Comparison of ENCODE assay signal across 1 cellular context in the genomic region with DNA sequence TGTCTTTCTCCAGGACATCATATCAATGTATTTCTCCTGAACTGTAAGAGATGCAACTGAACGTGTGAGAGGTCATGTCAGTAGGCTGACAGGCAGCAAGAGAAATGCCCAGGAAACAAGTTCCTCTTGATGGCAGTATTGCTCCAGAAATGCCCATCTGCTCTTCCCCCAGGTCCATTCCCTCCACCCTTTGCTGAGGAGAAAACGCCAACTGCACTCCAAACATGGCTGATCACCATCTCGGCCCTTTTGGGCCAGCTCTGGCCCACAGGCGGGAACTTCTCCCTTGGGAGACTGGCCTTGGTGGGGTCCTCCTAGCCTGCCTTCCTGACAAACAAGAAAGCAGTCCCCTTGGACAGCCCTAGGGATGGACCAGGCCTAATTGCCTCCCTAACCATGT.
A peak's percentile ranks its signal among the peaks of the same experiment; 100 is the strongest.
TF ChIP-seq lines count a peak whose summit lies in the region.

No MANE protein-coding gene starts in this region.

TF ChIP-seq in HEK293, 187 proteins besides CTCF, POLR2A, EP300 and RAD21 (continued from another document):
- TF ChIP-seq, protein P1, sequence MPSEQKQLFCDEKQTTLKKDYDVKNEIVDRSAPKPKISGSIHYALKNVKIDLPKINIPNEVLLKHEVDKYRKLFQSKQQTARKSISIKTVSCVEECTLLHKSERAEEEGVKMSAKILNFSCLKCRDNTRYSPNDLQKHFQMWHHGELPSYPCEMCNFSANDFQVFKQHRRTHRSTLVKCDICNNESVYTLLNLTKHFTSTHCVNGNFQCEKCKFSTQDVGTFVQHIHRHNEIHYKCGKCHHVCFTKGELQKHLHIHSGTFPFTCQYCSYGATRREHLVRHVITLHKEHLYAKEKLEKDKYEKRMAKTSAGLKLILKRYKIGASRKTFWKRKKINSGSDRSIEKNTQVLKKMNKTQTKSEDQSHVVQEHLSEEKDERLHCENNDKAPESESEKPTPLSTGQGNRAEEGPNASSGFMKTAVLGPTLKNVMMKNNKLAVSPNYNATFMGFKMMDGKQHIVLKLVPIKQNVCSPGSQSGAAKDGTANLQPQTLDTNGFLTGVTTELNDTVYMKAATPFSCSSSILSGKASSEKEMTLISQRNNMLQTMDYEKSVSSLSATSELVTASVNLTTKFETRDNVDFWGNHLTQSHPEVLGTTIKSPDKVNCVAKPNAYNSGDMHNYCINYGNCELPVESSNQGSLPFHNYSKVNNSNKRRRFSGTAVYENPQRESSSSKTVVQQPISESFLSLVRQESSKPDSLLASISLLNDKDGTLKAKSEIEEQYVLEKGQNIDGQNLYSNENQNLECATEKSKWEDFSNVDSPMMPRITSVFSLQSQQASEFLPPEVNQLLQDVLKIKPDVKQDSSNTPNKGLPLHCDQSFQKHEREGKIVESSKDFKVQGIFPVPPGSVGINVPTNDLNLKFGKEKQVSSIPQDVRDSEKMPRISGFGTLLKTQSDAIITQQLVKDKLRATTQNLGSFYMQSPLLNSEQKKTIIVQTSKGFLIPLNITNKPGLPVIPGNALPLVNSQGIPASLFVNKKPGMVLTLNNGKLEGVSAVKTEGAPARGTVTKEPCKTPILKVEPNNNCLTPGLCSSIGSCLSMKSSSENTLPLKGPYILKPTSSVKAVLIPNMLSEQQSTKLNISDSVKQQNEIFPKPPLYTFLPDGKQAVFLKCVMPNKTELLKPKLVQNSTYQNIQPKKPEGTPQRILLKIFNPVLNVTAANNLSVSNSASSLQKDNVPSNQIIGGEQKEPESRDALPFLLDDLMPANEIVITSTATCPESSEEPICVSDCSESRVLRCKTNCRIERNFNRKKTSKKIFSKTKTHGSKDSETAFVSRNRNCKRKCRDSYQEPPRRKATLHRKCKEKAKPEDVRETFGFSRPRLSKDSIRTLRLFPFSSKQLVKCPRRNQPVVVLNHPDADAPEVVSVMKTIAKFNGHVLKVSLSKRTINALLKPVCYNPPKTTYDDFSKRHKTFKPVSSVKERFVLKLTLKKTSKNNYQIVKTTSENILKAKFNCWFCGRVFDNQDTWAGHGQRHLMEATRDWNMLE (tag by site-specific recombination; conservative IDR thresholded peaks at IDR 0.05; ENCODE audit: low read depth): no peak
- TF ChIP-seq ZNF341 (tag by site-specific recombination; IDR thresholded peaks at IDR 0.05; ENCODE audit: low read depth): peak; percentile 70
- TF ChIP-seq ZNF626 (tag by site-specific recombination; IDR thresholded peaks at IDR 0.05): no peak
- TF ChIP-seq, protein P2, sequence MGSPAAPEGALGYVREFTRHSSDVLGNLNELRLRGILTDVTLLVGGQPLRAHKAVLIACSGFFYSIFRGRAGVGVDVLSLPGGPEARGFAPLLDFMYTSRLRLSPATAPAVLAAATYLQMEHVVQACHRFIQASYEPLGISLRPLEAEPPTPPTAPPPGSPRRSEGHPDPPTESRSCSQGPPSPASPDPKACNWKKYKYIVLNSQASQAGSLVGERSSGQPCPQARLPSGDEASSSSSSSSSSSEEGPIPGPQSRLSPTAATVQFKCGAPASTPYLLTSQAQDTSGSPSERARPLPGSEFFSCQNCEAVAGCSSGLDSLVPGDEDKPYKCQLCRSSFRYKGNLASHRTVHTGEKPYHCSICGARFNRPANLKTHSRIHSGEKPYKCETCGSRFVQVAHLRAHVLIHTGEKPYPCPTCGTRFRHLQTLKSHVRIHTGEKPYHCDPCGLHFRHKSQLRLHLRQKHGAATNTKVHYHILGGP (tag by site-specific recombination; IDR thresholded peaks at IDR 0.05): no peak
- TF ChIP-seq TRIM28 (IDR thresholded peaks at IDR 0.05; ENCODE audit: borderline replicate concordance, low read length): no peak
- no peak for TF ChIP-seq FEZF1 (tag by site-specific recombination; IDR thresholded peaks at IDR 0.05)
- TF ChIP-seq KLF8 (tag by site-specific recombination; IDR thresholded peaks at IDR 0.05): no peak
- TF ChIP-seq KLF7 (tag by site-specific recombination; IDR thresholded peaks at IDR 0.05; ENCODE audit: borderline replicate concordance): no peak
- TF ChIP-seq, protein P3, sequence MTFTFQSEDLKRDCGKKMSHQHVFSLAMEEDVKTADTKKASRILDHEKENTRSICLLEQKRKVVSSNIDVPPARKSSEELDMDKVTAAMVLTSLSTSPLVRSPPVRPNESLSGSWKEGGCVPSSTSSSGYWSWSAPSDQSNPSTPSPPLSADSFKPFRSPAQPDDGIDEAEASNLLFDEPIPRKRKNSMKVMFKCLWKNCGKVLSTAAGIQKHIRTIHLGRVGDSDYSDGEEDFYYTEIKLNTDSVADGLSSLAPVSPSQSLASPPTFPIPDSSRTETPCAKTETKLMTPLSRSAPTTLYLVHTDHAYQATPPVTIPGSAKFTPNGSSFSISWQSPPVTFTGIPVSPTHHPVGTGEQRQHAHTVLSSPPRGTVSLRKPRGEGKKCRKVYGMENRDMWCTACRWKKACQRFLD (tag by site-specific recombination; IDR thresholded peaks at IDR 0.05): no peak
- TF ChIP-seq ZNF76 (tag by site-specific recombination; IDR thresholded peaks at IDR 0.05; ENCODE audit: borderline replicate concordance, low read depth): 0 out of 2 replicates have a peak, but pooled peaks have one; percentile 30
- TF ChIP-seq REPIN1 (tag by site-specific recombination; IDR thresholded peaks at IDR 0.05; ENCODE audit: low read depth): no peak
- TF ChIP-seq, protein P4, sequence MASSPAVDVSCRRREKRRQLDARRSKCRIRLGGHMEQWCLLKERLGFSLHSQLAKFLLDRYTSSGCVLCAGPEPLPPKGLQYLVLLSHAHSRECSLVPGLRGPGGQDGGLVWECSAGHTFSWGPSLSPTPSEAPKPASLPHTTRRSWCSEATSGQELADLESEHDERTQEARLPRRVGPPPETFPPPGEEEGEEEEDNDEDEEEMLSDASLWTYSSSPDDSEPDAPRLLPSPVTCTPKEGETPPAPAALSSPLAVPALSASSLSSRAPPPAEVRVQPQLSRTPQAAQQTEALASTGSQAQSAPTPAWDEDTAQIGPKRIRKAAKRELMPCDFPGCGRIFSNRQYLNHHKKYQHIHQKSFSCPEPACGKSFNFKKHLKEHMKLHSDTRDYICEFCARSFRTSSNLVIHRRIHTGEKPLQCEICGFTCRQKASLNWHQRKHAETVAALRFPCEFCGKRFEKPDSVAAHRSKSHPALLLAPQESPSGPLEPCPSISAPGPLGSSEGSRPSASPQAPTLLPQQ (tag by site-specific recombination; IDR thresholded peaks at IDR 0.05): peak; percentile 43; the same call in 1 of the 2 replicates
- TF ChIP-seq, protein P5, sequence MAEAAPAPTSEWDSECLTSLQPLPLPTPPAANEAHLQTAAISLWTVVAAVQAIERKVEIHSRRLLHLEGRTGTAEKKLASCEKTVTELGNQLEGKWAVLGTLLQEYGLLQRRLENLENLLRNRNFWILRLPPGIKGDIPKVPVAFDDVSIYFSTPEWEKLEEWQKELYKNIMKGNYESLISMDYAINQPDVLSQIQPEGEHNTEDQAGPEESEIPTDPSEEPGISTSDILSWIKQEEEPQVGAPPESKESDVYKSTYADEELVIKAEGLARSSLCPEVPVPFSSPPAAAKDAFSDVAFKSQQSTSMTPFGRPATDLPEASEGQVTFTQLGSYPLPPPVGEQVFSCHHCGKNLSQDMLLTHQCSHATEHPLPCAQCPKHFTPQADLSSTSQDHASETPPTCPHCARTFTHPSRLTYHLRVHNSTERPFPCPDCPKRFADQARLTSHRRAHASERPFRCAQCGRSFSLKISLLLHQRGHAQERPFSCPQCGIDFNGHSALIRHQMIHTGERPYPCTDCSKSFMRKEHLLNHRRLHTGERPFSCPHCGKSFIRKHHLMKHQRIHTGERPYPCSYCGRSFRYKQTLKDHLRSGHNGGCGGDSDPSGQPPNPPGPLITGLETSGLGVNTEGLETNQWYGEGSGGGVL (tag by site-specific recombination; IDR thresholded peaks at IDR 0.05): no peak
- no peak for TF ChIP-seq ZNF660 (tag by site-specific recombination; IDR thresholded peaks at IDR 0.05)
- TF ChIP-seq, protein P6, sequence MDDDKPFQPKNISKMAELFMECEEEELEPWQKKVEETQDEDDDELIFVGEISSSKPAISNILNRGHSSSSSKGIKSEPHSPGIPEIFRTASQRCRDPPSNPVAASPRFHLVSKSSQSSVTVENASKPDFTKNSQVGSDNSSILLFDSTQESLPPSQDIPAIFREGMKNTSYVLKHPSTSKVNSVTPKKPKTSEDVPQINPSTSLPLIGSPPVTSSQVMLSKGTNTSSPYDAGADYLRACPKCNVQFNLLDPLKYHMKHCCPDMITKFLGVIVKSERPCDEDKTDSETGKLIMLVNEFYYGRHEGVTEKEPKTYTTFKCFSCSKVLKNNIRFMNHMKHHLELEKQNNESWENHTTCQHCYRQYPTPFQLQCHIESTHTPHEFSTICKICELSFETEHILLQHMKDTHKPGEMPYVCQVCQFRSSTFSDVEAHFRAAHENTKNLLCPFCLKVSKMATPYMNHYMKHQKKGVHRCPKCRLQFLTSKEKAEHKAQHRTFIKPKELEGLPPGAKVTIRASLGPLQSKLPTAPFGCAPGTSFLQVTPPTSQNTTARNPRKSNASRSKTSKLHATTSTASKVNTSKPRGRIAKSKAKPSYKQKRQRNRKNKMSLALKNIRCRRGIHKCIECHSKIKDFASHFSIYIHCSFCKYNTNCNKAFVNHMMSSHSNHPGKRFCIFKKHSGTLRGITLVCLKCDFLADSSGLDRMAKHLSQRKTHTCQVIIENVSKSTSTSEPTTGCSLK (tag by site-specific recombination; IDR thresholded peaks at IDR 0.05): no peak
- TF ChIP-seq ZSCAN23 (tag by site-specific recombination; IDR thresholded peaks at IDR 0.05): no peak
- no peak for TF ChIP-seq ZNF184 (tag by site-specific recombination; IDR thresholded peaks at IDR 0.05)
- no peak for TF ChIP-seq ZNF211 (tag by site-specific recombination; IDR thresholded peaks at IDR 0.05; ENCODE audit: low read depth)
- TF ChIP-seq KLF10 (tag by site-specific recombination; IDR thresholded peaks at IDR 0.05): no peak
- TF ChIP-seq ZNF654 (tag by site-specific recombination; IDR thresholded peaks at IDR 0.05; ENCODE audit: low read depth): peak; percentile 100
- TF ChIP-seq, protein P7, sequence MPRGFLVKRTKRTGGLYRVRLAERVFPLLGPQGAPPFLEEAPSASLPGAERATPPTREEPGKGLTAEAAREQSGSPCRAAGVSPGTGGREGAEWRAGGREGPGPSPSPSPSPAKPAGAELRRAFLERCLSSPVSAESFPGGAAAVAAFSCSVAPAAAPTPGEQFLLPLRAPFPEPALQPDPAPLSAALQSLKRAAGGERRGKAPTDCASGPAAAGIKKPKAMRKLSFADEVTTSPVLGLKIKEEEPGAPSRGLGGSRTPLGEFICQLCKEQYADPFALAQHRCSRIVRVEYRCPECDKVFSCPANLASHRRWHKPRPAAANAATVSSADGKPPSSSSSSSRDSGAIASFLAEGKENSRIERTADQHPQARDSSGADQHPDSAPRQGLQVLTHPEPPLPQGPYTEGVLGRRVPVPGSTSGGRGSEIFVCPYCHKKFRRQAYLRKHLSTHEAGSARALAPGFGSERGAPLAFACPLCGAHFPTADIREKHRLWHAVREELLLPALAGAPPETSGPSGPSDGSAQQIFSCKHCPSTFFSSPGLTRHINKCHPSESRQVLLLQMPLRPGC (tag by site-specific recombination; IDR thresholded peaks at IDR 0.05): 0 out of 2 replicates have a peak, but pooled peaks have one; percentile 33
- peak; percentile 59; the same call in 1 of the 2 replicates for TF ChIP-seq YY1 (tag by site-specific recombination; IDR thresholded peaks at IDR 0.05)
- TF ChIP-seq, protein P8, sequence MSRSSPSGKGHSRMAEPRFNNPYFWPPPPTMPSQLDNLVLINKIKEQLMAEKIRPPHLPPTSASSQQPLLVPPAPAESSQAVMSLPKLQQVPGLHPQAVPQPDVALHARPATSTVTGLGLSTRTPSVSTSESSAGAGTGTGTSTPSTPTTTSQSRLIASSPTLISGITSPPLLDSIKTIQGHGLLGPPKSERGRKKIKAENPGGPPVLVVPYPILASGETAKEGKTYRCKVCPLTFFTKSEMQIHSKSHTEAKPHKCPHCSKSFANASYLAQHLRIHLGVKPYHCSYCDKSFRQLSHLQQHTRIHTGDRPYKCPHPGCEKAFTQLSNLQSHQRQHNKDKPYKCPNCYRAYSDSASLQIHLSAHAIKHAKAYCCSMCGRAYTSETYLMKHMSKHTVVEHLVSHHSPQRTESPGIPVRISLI (tag by site-specific recombination; IDR thresholded peaks at IDR 0.05): no peak
- no peak for TF ChIP-seq ZNF24 (tag by site-specific recombination; IDR thresholded peaks at IDR 0.05)
- TF ChIP-seq RBAK (tag by site-specific recombination; IDR thresholded peaks at IDR 0.05): no peak
- TF ChIP-seq MYNN (tag by site-specific recombination; IDR thresholded peaks at IDR 0.05; ENCODE audit: borderline replicate concordance): no peak
- peak; percentile 34; the same call in 1 of the 2 replicates for TF ChIP-seq ZBTB17 (tag by site-specific recombination; IDR thresholded peaks at IDR 0.05)
- TF ChIP-seq ZNF777 (tag by site-specific recombination; IDR thresholded peaks at IDR 0.05; ENCODE audit: borderline replicate concordance): no peak
- TF ChIP-seq MEIS1 (CRISPR knock-in tag; IDR thresholded peaks at IDR 0.05; ENCODE audit: borderline replicate concordance): no peak
- TF ChIP-seq ZNF701 (tag by site-specific recombination; IDR thresholded peaks at IDR 0.05): no peak
- TF ChIP-seq, protein P9, sequence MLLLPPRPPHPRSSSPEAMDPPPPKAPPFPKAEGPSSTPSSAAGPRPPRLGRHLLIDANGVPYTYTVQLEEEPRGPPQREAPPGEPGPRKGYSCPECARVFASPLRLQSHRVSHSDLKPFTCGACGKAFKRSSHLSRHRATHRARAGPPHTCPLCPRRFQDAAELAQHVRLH (tag by site-specific recombination; IDR thresholded peaks at IDR 0.05): 0 out of 2 replicates have a peak, but pooled peaks have one; percentile 31
- TF ChIP-seq ZNF132 (tag by site-specific recombination; IDR thresholded peaks at IDR 0.05; ENCODE audit: borderline replicate concordance): no peak
- no peak for TF ChIP-seq ZNF302 (tag by site-specific recombination; IDR thresholded peaks at IDR 0.05; ENCODE audit: low read depth)
- TF ChIP-seq YY2 (tag by site-specific recombination; IDR thresholded peaks at IDR 0.05): peak; percentile 40; the same call in 1 of the 2 replicates
- TF ChIP-seq, protein P10, sequence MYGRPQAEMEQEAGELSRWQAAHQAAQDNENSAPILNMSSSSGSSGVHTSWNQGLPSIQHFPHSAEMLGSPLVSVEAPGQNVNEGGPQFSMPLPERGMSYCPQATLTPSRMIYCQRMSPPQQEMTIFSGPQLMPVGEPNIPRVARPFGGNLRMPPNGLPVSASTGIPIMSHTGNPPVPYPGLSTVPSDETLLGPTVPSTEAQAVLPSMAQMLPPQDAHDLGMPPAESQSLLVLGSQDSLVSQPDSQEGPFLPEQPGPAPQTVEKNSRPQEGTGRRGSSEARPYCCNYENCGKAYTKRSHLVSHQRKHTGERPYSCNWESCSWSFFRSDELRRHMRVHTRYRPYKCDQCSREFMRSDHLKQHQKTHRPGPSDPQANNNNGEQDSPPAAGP (tag by site-specific recombination; IDR thresholded peaks at IDR 0.05): peak; percentile 36; the same call in 1 of the 2 replicates
- TF ChIP-seq ZNF324 (tag by site-specific recombination; IDR thresholded peaks at IDR 0.05): no peak
- no peak for TF ChIP-seq ZNF629 (tag by site-specific recombination; IDR thresholded peaks at IDR 0.05)
- no peak for TF ChIP-seq ZNF558 (tag by site-specific recombination; IDR thresholded peaks at IDR 0.05)
- TF ChIP-seq ZNF248 (tag by site-specific recombination; IDR thresholded peaks at IDR 0.05): no peak
- no peak for TF ChIP-seq ZNF221 (tag by site-specific recombination; IDR thresholded peaks at IDR 0.05; ENCODE audit: borderline replicate concordance)
- no peak for TF ChIP-seq ZNF624 (tag by site-specific recombination; IDR thresholded peaks at IDR 0.05)
TF ChIP-seq in HEK293: peak in this region for 10.
